In the genomic region with DNA sequence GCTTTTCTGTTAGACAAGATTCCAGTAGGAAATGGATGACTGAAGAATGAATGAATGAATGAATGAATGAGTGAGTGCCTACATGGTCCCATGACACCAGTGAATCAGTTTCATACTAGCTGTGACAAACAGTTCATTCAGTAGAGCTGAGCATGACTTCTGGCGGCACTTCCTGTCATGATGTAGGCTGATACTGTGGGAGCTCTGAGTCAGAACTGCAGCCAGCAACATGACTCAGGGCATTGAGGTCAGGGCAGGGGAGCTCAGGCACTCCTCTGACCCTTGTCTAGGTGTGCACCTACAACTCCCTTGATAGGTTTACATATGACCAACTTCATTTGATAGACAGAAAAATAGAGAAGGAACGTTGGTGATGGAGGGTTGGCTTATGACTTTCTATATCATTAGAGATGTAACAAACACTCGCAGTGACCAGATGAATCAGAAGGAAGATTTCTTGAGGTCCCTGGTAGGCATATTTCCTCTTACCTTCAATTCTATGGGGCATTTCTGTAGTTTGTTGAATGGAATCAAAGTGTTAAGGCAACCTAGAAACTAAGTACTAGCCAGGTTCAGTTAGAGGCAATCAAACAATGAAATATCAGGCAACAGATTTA, we compare ENCODE assay signal across 8 cellular contexts.
DNase-seq lines count a peak whose midpoint lies in the region; ATAC-seq and TF ChIP-seq lines count a peak whose summit lies in the region.

No MANE protein-coding gene starts in this region.

- H3K27me3 ChIP-seq in PC-9 (ENCODE audit: insufficient read depth, low read depth) (no peaks in the 10 kb centered on the region), neural progenitor cell (no peaks in the 10 kb centered on the region)

- H3K9me2 ChIP-seq in PC-9 (ENCODE audit: insufficient read depth), result no peaks in the 10 kb centered on the region

- peak overlapping the region; percentile 40 for H3K4me2 ChIP-seq in PC-9
- no peak overlapping the region for H3K4me2 ChIP-seq in neural progenitor cell

- H3K9me3 ChIP-seq in PC-9 (ENCODE audit: insufficient read depth, low read depth) (no peaks in the 10 kb centered on the region), neural progenitor cell (ENCODE audit: low read depth) (no peaks in the 10 kb centered on the region)

- H2AFZ ChIP-seq in PC-9 (no peak overlapping the region), neural progenitor cell (replicated peaks) (no peak overlapping the region)

- no peaks in the 10 kb centered on the region for H3K27me3 Mint-ChIP-seq in neural progenitor cell (ENCODE audit: insufficient read depth, low read depth)

- no peak overlapping the region for H3K4me3 Mint-ChIP-seq in neural progenitor cell

- CTCF ChIA-PET in PC-9 (lab: Charles Lee), result no interaction called here

- no peaks in the 10 kb centered on the region for H3K9me3 Mint-ChIP-seq in neural progenitor cell

- H3F3A ChIP-seq in PC-9 (ENCODE audit: insufficient read depth, low read depth) (peaks cover 7% of the 10 kb centered on the region), neural progenitor cell (ENCODE audit: low read depth) (no peaks in the 10 kb centered on the region)

- peaks cover 14% of the 10 kb centered on the region for H3K4me1 ChIP-seq in PC-9 (replicated peaks; ENCODE audit: insufficient read depth)
- H3K4me1 ChIP-seq in neural progenitor cell, result peaks cover 26% of the 10 kb centered on the region

- peak; percentile 64 to 89 for DNase-seq in PC-9
- peak; percentile 39 for DNase-seq in activated effector memory CD4-positive, alpha-beta T cell treated with Interleukin-2 at 50 U/mL for 16 hours
- peak; percentile 64 for DNase-seq in hepatic stellate cell (ENCODE audit: low spot score)
- DNase-seq in stimulated activated CD4-positive, alpha-beta T cell treated with anti-CD3 and anti-CD28 coated beads, TNF-alpha, amount 100 ng/mL, for 48 hours (ENCODE audit: low read depth in 3 of 3), result peak; percentile 52 to 74 (median 56)
- no peak for DNase-seq in neural progenitor cell (ENCODE audit: low spot score)
- no peak for DNase-seq in G401 (ENCODE audit: low spot score)

- TF ChIP-seq CTCF in PC-9 (conservative IDR thresholded peaks at IDR 0.05), result no peak
- no peak for TF ChIP-seq CTCF in neural progenitor cell (IDR thresholded peaks at IDR 0.05)

- in situ Hi-C loops in G401 (cut with HindIII; ENCODE audit: low sequenced_read_pairs), result no loop called here

- POLR2A ChIA-PET in PC-9 (lab: Charles Lee; ENCODE audit: unreplicated experiment), result interaction anchor here (0.7 kb wide), 1 partner anchor 11 kb away, joined by 3 read pairs; no protein-coding TSS in a partner anchor

- no TSS peak for BruUV-seq in PC-9 (replicated peaks; lab: Mats Ljungman, UMichigan)

- H3K36me3 ChIP-seq in PC-9 (ENCODE audit: low read depth) (no peaks in the 10 kb centered on the region), neural progenitor cell (no peaks in the 10 kb centered on the region)

- H3K4me3 ChIP-seq in PC-9, result no peak overlapping the region
- H3K4me3 ChIP-seq in neural progenitor cell, result no peak overlapping the region

- ATAC-seq in GM18517 (IDR thresholded peaks at IDR 0.05; ENCODE audit: unreplicated experiment) (peak; percentile 98), HG02840 (IDR thresholded peaks at IDR 0.05; ENCODE audit: low FRiP score, unreplicated experiment) (peak; percentile 99)

- H3K36me3 Mint-ChIP-seq in neural progenitor cell, result no peaks in the 10 kb centered on the region

- H3K79me2 ChIP-seq in PC-9 (ENCODE audit: low read depth) (no peaks in the 10 kb centered on the region), neural progenitor cell (ENCODE audit: low read depth) (no peaks in the 10 kb centered on the region)

- no peak overlapping the region for H3K9ac ChIP-seq in neural progenitor cell

- peaks cover 17% of the 10 kb centered on the region for H3K4me1 Mint-ChIP-seq in neural progenitor cell

- no peak overlapping the region for H3K27ac Mint-ChIP-seq in neural progenitor cell

- H4K20me1 ChIP-seq in PC-9 (ENCODE audit: insufficient read depth) (no peaks in the 10 kb centered on the region), neural progenitor cell (ENCODE audit: low read depth) (no peaks in the 10 kb centered on the region)

- intact Hi-C loops in PC-9 (cut with micrococcal nuclease; ENCODE audit: unreplicated experiment), result loop anchor here (10.0 kb wide), 1 partner anchor 627 kb away; no protein-coding TSS in a partner anchor

- H3K27ac ChIP-seq in PC-9, result peak overlapping the region; percentile 91
- no peak overlapping the region for H3K27ac ChIP-seq in neural progenitor cell

Comparison
In these comparisons a context has a peak if more than half of its experiments do, and no peak if none do; other contexts are left out.
1. DNase-seq: peak in PC-9 (2 of 2), activated effector memory CD4-positive, alpha-beta T cell treated with Interleukin-2 at 50 U/mL for 16 hours (single experiment), hepatic stellate cell (single experiment) and stimulated activated CD4-positive, alpha-beta T cell treated with anti-CD3 and anti-CD28 coated beads, TNF-alpha, amount 100 ng/mL, for 48 hours (3 of 3); none in neural progenitor cell (single experiment) and G401 (single experiment).